In the genomic region with DNA sequence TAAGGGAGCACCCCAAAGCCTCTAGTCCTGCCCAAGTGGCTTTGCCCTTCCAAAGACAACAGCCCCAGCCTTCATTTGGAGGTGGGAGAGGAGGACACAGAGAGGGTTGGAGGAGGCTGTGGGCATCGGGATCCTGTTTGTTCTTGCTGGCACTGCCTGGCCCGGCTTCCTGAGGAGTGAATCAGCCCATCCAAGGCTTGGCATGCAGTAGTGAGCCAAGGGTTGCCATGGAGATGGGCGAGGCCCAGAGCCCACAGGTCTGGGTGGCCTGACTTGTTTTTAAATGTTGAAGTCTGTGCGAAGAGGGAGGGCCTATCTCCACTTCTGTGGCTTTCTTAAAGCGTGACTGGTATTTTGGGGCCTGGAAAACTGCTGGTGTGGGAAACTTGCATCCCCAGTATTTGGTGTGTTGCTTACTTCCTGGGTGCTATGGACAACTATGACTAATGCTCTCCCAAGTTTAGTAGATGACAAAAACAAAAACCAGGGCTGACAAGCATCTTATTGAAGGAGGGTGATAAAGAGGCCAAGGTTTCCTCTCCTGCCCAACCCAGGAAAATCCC, we compare ENCODE assay signal across 8 cellular contexts. TPM values are rescaled to one million over a fixed set of nuclear protein-coding genes. Genes with fewer than 3 reads are reported as not detected.
A peak's percentile ranks its signal among the peaks of the same experiment; 100 is the strongest.
DNase-seq lines count a peak whose midpoint lies in the region; ATAC-seq and TF ChIP-seq lines count a peak whose summit lies in the region.

No MANE protein-coding gene starts in this region.

- peaks cover 7% of the 10 kb centered on the region for H3K36me3 Mint-ChIP-seq in endodermal cell (ENCODE audit: low read depth)

- intact Hi-C loops in spleen (cut with DNase I; ENCODE audit: low total_unique reads), result no loop called here

- H3K4me1 Mint-ChIP-seq in endodermal cell, result peaks cover 60% of the 10 kb centered on the region

- H3K27ac ChIP-seq in endodermal cell (ENCODE audit: low read depth, low read length), result no peak overlapping the region
- H3K27ac ChIP-seq in muscle layer of colon (ENCODE audit: low read depth, low read length), result peak overlapping the region; percentile 69
- H3K27ac ChIP-seq in spleen, result peak overlapping the region in 3 of 8 donors; percentile 13 to 52 (median 21)

- TF ChIP-seq CTCF in endodermal cell (conservative IDR thresholded peaks at IDR 0.05), result no peak
- TF ChIP-seq CTCF in spleen (IDR thresholded peaks at IDR 0.05 in 8 of 11, conservative IDR thresholded peaks at IDR 0.05 in 3 of 11), result no peak

- H3K4me3 ChIP-seq in endodermal cell (ENCODE audit: low read length), result no peak overlapping the region
- H3K4me3 ChIP-seq in muscle layer of colon (ENCODE audit: low read depth in 1 of 2, low read length in 2 of 2), result peak overlapping the region in 1 of 2 donors; percentile 15
- no peak overlapping the region for H3K4me3 ChIP-seq in spleen

- ATAC-seq in GM18520 (IDR thresholded peaks at IDR 0.05; ENCODE audit: unreplicated experiment), result no peak

- H3K36me3 ChIP-seq in endodermal cell (ENCODE audit: control insufficient read depth, insufficient read depth, low read length), result no peaks in the 10 kb centered on the region
- peaks cover 20% of the 10 kb centered on the region for H3K36me3 ChIP-seq in muscle layer of colon (ENCODE audit: insufficient read depth, low read length)
- H3K36me3 ChIP-seq in spleen, result peaks cover 0 to 11% (median 0%) of the 10 kb centered on the region in 6 donors

- H3K9ac ChIP-seq in endodermal cell (ENCODE audit: extremely low read depth, low read length, poor library complexity, severe bottlenecking) (no peak overlapping the region), muscle layer of colon (ENCODE audit: low read length) (peak overlapping the region; percentile 52)

- H3K9me3 ChIP-seq in endodermal cell (ENCODE audit: control insufficient read depth, low read length) (no peaks in the 10 kb centered on the region), muscle layer of colon (ENCODE audit: low read length) (no peaks in the 10 kb centered on the region), spleen (no peaks in the 10 kb centered on the region)

- TF ChIP-seq POLR2A in spleen (IDR thresholded peaks at IDR 0.05), result no peak

- 82 to 83% methylated on average over 5 of the region's 5 CpGs for WGBS in endodermal cell (ENCODE audit: insufficient coverage in 1 of 2, insufficient read length in 1 of 2), 2 experiments
- 46 to 76% (median 61%) methylated on average over 4 to 5 of the region's 5 CpGs for WGBS in spleen, 5 donors

- no peaks in the 10 kb centered on the region for H3K9me3 Mint-ChIP-seq in endodermal cell

- DNase-seq in C1 segment of cervical spinal cord (lab: John Stamatoyannopoulos, UW) (peak in 9 of 14 donors; percentile 39 to 83 (median 50)), NCI-H226 (peak; percentile 99), endodermal cell (peak; percentile 85), spleen (no peak), DMS153 (lab: John Stamatoyannopoulos, UW) (no peak), activated gamma-delta T cell (lab: John Stamatoyannopoulos, UW) (no peak)

- no peaks in the 10 kb centered on the region for H3K27me3 ChIP-seq in endodermal cell (ENCODE audit: control insufficient read depth, insufficient read depth, low read length, poor library complexity, severe bottlenecking)
- no peaks in the 10 kb centered on the region for H3K27me3 ChIP-seq in muscle layer of colon (ENCODE audit: control insufficient read depth in 1 of 2, insufficient read depth in 2 of 2, low read length in 2 of 2)
- H3K27me3 ChIP-seq in spleen (replicated peaks in 1 of 7), result no peaks in the 10 kb centered on the region

- H3K4me1 ChIP-seq in endodermal cell (ENCODE audit: control insufficient read depth, insufficient read depth, low read length), result peaks cover 8% of the 10 kb centered on the region
- H3K4me1 ChIP-seq in muscle layer of colon (ENCODE audit: insufficient read depth, low read length), result peaks cover 91% of the 10 kb centered on the region
- peaks cover 0 to 36% (median 4%) of the 10 kb centered on the region in 6 donors for H3K4me1 ChIP-seq in spleen

- H3K27me3 Mint-ChIP-seq in endodermal cell (ENCODE audit: insufficient read depth), result no peaks in the 10 kb centered on the region

- H3K4me3 Mint-ChIP-seq in endodermal cell, result peak overlapping the region; percentile 9

- H3K27ac Mint-ChIP-seq in endodermal cell, result peak overlapping the region; percentile 94

RNA-seq across cellular contexts. Expression of gene CD9, which starts 15.8 kb away (rescaled TPM):
- 10 to 100 TPM; 33.5 to 99.1 TPM for total RNA-seq in endodermal cell
- polyA plus RNA-seq in endodermal cell (2013, experiment 1 of 2), result 26.5 TPM
- 22.0 TPM for polyA plus RNA-seq in endodermal cell (2013, experiment 2 of 2)
- total RNA-seq in spleen, result 100 to 1,000 TPM in 1 of 7 donors, 10 to 100 TPM in 6; 50.0 to 113 (median 75.7) TPM
- 10 to 100 TPM; 16.2 to 87.4 (median 50.6) TPM for polyA plus RNA-seq in spleen

Comparison
In these comparisons a context has a peak if more than half of its experiments do, and no peak if none do; other contexts are left out.
1. DNase-seq: peak in C1 segment of cervical spinal cord (9 of 14), NCI-H226 (single experiment) and endodermal cell (single experiment); none in spleen (single experiment), DMS153 (single experiment) and activated gamma-delta T cell (single experiment).